Comparison of ENCODE assay signal across 11 cellular contexts in the genomic region with DNA sequence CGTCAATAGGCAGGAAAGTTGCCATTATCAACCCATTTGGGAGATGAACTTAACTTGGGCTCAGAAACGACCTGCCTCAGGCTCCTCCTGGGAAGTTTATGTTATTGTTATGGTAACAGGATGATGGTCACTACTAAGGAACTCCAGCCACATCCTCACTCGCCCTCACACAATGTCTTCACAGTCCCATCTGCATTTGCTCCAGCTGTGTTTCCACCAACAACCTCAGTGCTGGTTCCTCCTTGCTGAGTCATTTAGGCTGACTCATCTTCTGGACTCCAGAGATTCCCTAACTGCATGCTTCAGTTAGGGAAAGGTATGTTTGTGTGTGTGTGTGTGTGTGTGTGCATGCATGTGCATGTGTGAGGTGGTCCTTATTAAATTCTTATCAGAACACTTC.
DNase-seq lines count a peak whose midpoint lies in the region; ATAC-seq and TF ChIP-seq lines count a peak whose summit lies in the region.
"Had no signal": no experiment of that assay in that cellular context is flagged by ENCODE, and none has a peak within 500 bp of the region (broad histone marks: within the 10 kb centered on the region; RNA-seq: fewer than 3 reads in every experiment).

No MANE protein-coding gene starts in this region.

- peak; percentile 100 for DNase-seq in HFFc6
- DNase-seq in amniotic epithelial cell (ENCODE audit: low read depth) = peak; percentile 99
- DNase-seq in right cardiac atrium = peak in 1 of 3 donors; percentile 37
- peak; percentile 95 for DNase-seq in smooth muscle cell of the brain vasculature (ENCODE audit: low read depth, low spot score)
- DNase-seq in immature natural killer cell = no peak
- DNase-seq in NCI-H510A (lab: John Stamatoyannopoulos, UW) = no peak
- DNase-seq in NCI-H774 (lab: John Stamatoyannopoulos, UW) = no peak
- DNase-seq in NCI-H2171 (lab: John Stamatoyannopoulos, UW) = no peak

- H3K4me3 ChIP-seq in right cardiac atrium (ENCODE audit: low read length) = no peak overlapping the region

- peaks cover 16% of the 10 kb centered on the region for H3K36me3 Mint-ChIP-seq in HFFc6 (ENCODE audit: low read depth)
- H3K36me3 Mint-ChIP-seq in immature natural killer cell = no peaks in the 10 kb centered on the region

- no peaks in the 10 kb centered on the region for H3K27me3 ChIP-seq in right cardiac atrium (ENCODE audit: control insufficient read depth, insufficient read depth)

- intact Hi-C loops in right cardiac atrium (cut with DNase I) = no loop called here

- H3K4me3 Mint-ChIP-seq in HFFc6 = peak overlapping the region; percentile 84
- H3K4me3 Mint-ChIP-seq in immature natural killer cell = no peak overlapping the region
- H3K4me3 Mint-ChIP-seq: central memory CD8-positive, alpha-beta T cell; neural crest cell; T-helper 1 cell treated with Interleukin-12 subunit alpha and Interleukin-12 subunit beta and Interleukin-4 antibody, amounts not matched to agents 30 μg/mL and 1 μg/mL, for 36 hours had no signal

- H3K4me1 Mint-ChIP-seq in HFFc6 (ENCODE audit: low read depth) = peaks cover 84% of the 10 kb centered on the region
- no peaks in the 10 kb centered on the region for H3K4me1 Mint-ChIP-seq in immature natural killer cell
- H3K4me1 Mint-ChIP-seq: central memory CD8-positive, alpha-beta T cell; neural crest cell had no signal

- H3K27me3 Mint-ChIP-seq in HFFc6 (ENCODE audit: insufficient read depth) (no peaks in the 10 kb centered on the region; the same call in 1 of the 2 replicates), immature natural killer cell (ENCODE audit: low read depth in 3 of 3) (peaks cover 0 to 2% (median 0%) of the 10 kb centered on the region in 3 donors)
- H3K27me3 Mint-ChIP-seq: central memory CD8-positive, alpha-beta T cell had no signal

- TF ChIP-seq CTCF in HFFc6 (IDR thresholded peaks at IDR 0.05) = no peak

- ATAC-seq in right cardiac atrium = peak; percentile 37 to 77

- no peaks in the 10 kb centered on the region for H3K9me3 ChIP-seq in right cardiac atrium (ENCODE audit: control insufficient read depth, low read length)

- H3K4me1 ChIP-seq in right cardiac atrium (ENCODE audit: control insufficient read depth, insufficient read depth, low read length) = no peaks in the 10 kb centered on the region

- 36% methylated on average over 3 of the region's 3 CpGs for WGBS in right cardiac atrium

- H3K27ac ChIP-seq in right cardiac atrium (ENCODE audit: low read length) = no peak overlapping the region

- no peaks in the 10 kb centered on the region; the same call in 1 of the 2 replicates for H3K9me3 Mint-ChIP-seq in HFFc6
- peaks cover 0 to 7% (median 3%) of the 10 kb centered on the region in 6 donors for H3K9me3 Mint-ChIP-seq in immature natural killer cell

- H3K27ac Mint-ChIP-seq in HFFc6 (peak overlapping the region; percentile 100), immature natural killer cell (no peak overlapping the region)
- H3K27ac Mint-ChIP-seq: T-helper 1 cell treated with Interleukin-12 subunit alpha and Interleukin-12 subunit beta and Interleukin-4 antibody, amounts not matched to agents 30 μg/mL and 1 μg/mL, for 36 hours had no signal

Comparison
In these comparisons a context has a peak if more than half of its experiments do, and no peak if none do; other contexts are left out.
1. DNase-seq: peak in HFFc6 (single experiment), amniotic epithelial cell (single experiment) and smooth muscle cell of the brain vasculature (single experiment); none in immature natural killer cell (0 of 3), NCI-H510A (single experiment), NCI-H774 (single experiment) and NCI-H2171 (single experiment).